25 cellular contexts compared by ENCODE assay signal in the genomic region with DNA sequence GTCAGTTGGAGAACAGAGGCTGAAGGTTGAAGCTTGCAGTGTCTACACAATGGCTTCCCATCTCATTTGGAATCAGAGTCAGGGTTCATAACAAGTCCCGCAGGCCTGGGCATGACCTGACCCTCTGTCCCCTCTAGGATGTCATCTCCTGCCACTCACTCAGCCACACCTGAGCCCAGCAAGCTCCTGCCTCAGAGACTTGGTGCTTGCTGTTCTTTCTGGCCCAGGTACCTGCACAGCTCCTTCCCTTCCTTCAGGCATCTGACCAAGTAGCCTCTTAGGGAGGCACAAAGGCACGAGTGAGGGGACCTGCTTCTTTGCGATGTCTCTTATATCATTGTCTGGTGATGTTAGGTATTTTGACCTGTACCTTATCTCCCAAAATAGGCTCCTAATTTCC.
"Had no signal": no experiment of that assay in that cellular context is flagged by ENCODE, and none has a peak within 500 bp of the region (broad histone marks: within the 10 kb centered on the region; RNA-seq: fewer than 3 reads in every experiment).

No MANE protein-coding gene starts in this region.

- H3K27ac Mint-ChIP-seq: activated B cell treated with CpG ODN at 0.5 μM for 24 hours; activated CD8-positive, alpha-beta T cell treated with anti-CD3 and anti-CD28 coated beads, Interleukin-2, amount 10 ng/mL, durations not matched to agents 7 days and 5 days; endodermal cell; nephron; progenitor cell of endocrine pancreas; T-helper 2 cell treated with Interferon-gamma antibody and Interleukin-4, amounts not matched to agents 5 μg/mL and 100 μg/mL, for 36 hours had no signal

- H3K27me3 Mint-ChIP-seq: activated B cell treated with CpG ODN at 0.5 μM for 24 hours, progenitor cell of endocrine pancreas, T-cell had no signal

- DNase-seq: activated B cell treated with CpG ODN at 0.5 μM for 24 hours; activated CD8-positive, alpha-beta T cell treated with anti-CD3 and anti-CD28 coated beads, Interleukin-2, amount 10 ng/mL, durations not matched to agents 7 days and 5 days; adrenal gland; aorta; body of pancreas; cortex of kidney; endodermal cell; foreskin fibroblast; kidney glomerular epithelial cell; left lung; lower lobe of right lung; mesenchymal stem cell; ovary; right lobe of liver; stimulated activated CD4-positive, alpha-beta T cell treated with anti-CD3 and anti-CD28 coated beads, Interleukin-2, amount 100 ng/mL, for 48 hours; stimulated activated naive CD8-positive, alpha-beta T cell treated with anti-CD3 and anti-CD28 coated beads, Interleukin-15, Interleukin-2, amounts not matched to agents 100 U/mL and 50 U/mL, for 24 hours; T-cell; trophoblast cell had no signal

- ATAC-seq: activated CD8-positive, alpha-beta T cell treated with anti-CD3 and anti-CD28 coated beads, Interleukin-2, amount 10 ng/mL, durations not matched to agents 7 days and 5 days; activated naive CD4-positive, alpha-beta T cell treated with anti-CD3 and anti-CD28 coated beads, Interleukin-2, amount 50 U/mL, for 72 hours; body of pancreas; esophagus mucosa; left lung; lower lobe of right lung; right lobe of liver; stimulated activated naive CD8-positive, alpha-beta T cell treated with anti-CD3 and anti-CD28 coated beads, Interleukin-15, Interleukin-2, amounts not matched to agents 100 U/mL and 50 U/mL, for 24 hours; T-cell had no signal

- H3K4me1 Mint-ChIP-seq: activated B cell treated with CpG ODN at 0.5 μM for 24 hours, endodermal cell, nephron had no signal

- H3K4me3 ChIP-seq: adrenal gland, body of pancreas, left lung, lower lobe of right lung, ovary, right lobe of liver, thoracic aorta had no signal

- H3K27ac ChIP-seq: adrenal gland, body of pancreas, left lung, lower lobe of right lung, neutrophil, ovary, right lobe of liver, thoracic aorta had no signal

- H3K4me3 Mint-ChIP-seq: activated B cell treated with CpG ODN at 0.5 μM for 24 hours; activated CD8-positive, alpha-beta T cell treated with anti-CD3 and anti-CD28 coated beads, Interleukin-2, amount 10 ng/mL, durations not matched to agents 7 days and 5 days; endodermal cell; nephron; T-cell; T-helper 2 cell treated with Interferon-gamma antibody and Interleukin-4, amounts not matched to agents 5 μg/mL and 100 μg/mL, for 36 hours had no signal

- H3K9me3 Mint-ChIP-seq: endodermal cell; T-cell; T-helper 2 cell treated with Interferon-gamma antibody and Interleukin-4, amounts not matched to agents 5 μg/mL and 100 μg/mL, for 36 hours had no signal
